In genomic region chr13:91399189-91400093, GRCh38 we compare ENCODE assay signal across 8 cellular contexts. TPM values are rescaled to one million over a fixed set of nuclear protein-coding genes. Genes with fewer than 3 reads are reported as not detected.
DNase-seq lines count a peak whose midpoint lies in the region; ATAC-seq and TF ChIP-seq lines count a peak whose summit lies in the region.

No MANE protein-coding gene starts in this region.

- ATAC-seq in HG02623 (IDR thresholded peaks at IDR 0.05; ENCODE audit: unreplicated experiment) (peak; percentile 11), HG03342 (IDR thresholded peaks at IDR 0.05; ENCODE audit: unreplicated experiment) (no peak)
- ATAC-seq in activated naive CD4-positive, alpha-beta T cell treated with anti-CD3 and anti-CD28 coated beads, Interleukin-2, amount 50 U/mL, for 72 hours: peak; percentile 2 to 12

- no peak for TF ChIP-seq POLR2A in lower leg skin (IDR thresholded peaks at IDR 0.05)

- H3K27ac ChIP-seq in thymus (ENCODE audit: low read depth): no peak overlapping the region

- no peaks in the 10 kb centered on the region for H3K36me3 Mint-ChIP-seq in activated naive CD4-positive, alpha-beta T cell treated with anti-CD3 and anti-CD28 coated beads, Interleukin-2, amount 50 U/mL, for 72 hours

- no peaks in the 10 kb centered on the region for H3K9me3 Mint-ChIP-seq in activated naive CD4-positive, alpha-beta T cell treated with anti-CD3 and anti-CD28 coated beads, Interleukin-2, amount 50 U/mL, for 72 hours

- WGBS in lower leg skin, 2 donors: 28% methylated on average over 42 to 44 of the region's 45 CpGs
- 36% methylated on average over 45 of the region's 45 CpGs for whole genome bisulfite sequencing in thymus

- TF ChIP-seq CTCF in lower leg skin (IDR thresholded peaks at IDR 0.05): no peak

- H3K36me3 ChIP-seq in thymus (ENCODE audit: control insufficient read depth, insufficient read depth): no peaks in the 10 kb centered on the region

- intact Hi-C loops in lower leg skin (cut with DNase I; ENCODE audit: low total_unique reads): no loop called here

- no peak overlapping the region for H3K27ac Mint-ChIP-seq in activated naive CD4-positive, alpha-beta T cell treated with anti-CD3 and anti-CD28 coated beads, Interleukin-2, amount 50 U/mL, for 72 hours

- DNase-seq in activated naive CD4-positive, alpha-beta T cell treated with anti-CD3 and anti-CD28 coated beads, Interleukin-2, amount 50 U/mL, for 72 hours (ENCODE audit: low spot score in 2 of 2): no peak
- DNase-seq in lower leg skin (ENCODE audit: low spot score in 2 of 2): no peak
- no peak for DNase-seq in AG08396 (ENCODE audit: low spot score)
- DNase-seq in DMS153 treated with DMSO at 0.1 percent for 48 hours (lab: John Stamatoyannopoulos, UW; ENCODE audit: unreplicated experiment): no peak

- peaks cover 6% of the 10 kb centered on the region for H3K4me1 ChIP-seq in thymus (ENCODE audit: control insufficient read depth, insufficient read depth, low read length)

- peak overlapping the region; percentile 71 for H3K4me3 ChIP-seq in GM08714 (ENCODE audit: low read length)
- H3K4me3 ChIP-seq in lower leg skin (ENCODE audit: low read depth, poor library complexity, severe bottlenecking): peak overlapping the region; percentile 24
- H3K4me3 ChIP-seq in thymus (ENCODE audit: low read length): peak overlapping the region; percentile 46

- H3K27me3 ChIP-seq in thymus (ENCODE audit: control insufficient read depth, insufficient read depth): peaks cover 34% of the 10 kb centered on the region

- no peaks in the 10 kb centered on the region for H3K9me3 ChIP-seq in thymus (ENCODE audit: control insufficient read depth)

RNA-seq across cellular contexts. Expression of gene GPC5, which starts 1.0 kb away (rescaled TPM):
- under 1 TPM; 0.11 to 0.78 TPM for total RNA-seq in activated naive CD4-positive, alpha-beta T cell treated with anti-CD3 and anti-CD28 coated beads, Interleukin-2, amount 50 U/mL, for 72 hours
- total RNA-seq in lower leg skin: 1 to 10 TPM in 2 of 4 donors, under 1 TPM in 2; 0.46 to 1.3 (median 0.82) TPM
- 0.25 TPM for polyA plus RNA-seq in thymus

RNA-seq across cellular contexts. Expression of gene MIR17HG, which starts 52.0 kb away (rescaled TPM):
- 10 to 100 TPM; 11.5 to 25.8 TPM for total RNA-seq in activated naive CD4-positive, alpha-beta T cell treated with anti-CD3 and anti-CD28 coated beads, Interleukin-2, amount 50 U/mL, for 72 hours
- 1 to 10 TPM in 3 of 4 donors, under 1 TPM in 1; 0.78 to 2.7 (median 1.3) TPM for total RNA-seq in lower leg skin
- 9.6 TPM for polyA plus RNA-seq in thymus
